8 cellular contexts compared by ENCODE assay signal in genomic region chr6:158654960-158655485, GRCh38. TPM values are rescaled to one million over a fixed set of nuclear protein-coding genes. Genes with fewer than 3 reads are reported as not detected.
A peak's percentile ranks its signal among the peaks of the same experiment; 100 is the strongest.
DNase-seq lines count a peak whose midpoint lies in the region; ATAC-seq and TF ChIP-seq lines count a peak whose summit lies in the region.

No MANE protein-coding gene starts in this region.

- no peaks in the 10 kb centered on the region for H3K36me3 ChIP-seq in lower lobe of right lung

- peak overlapping the region; percentile 75 for H3K27ac ChIP-seq in lower lobe of right lung

- no peaks in the 10 kb centered on the region for H3K27me3 ChIP-seq in lower lobe of right lung (ENCODE audit: low read depth)

- in situ Hi-C loops in GM13976 (cut with MboI; ENCODE audit: low sequenced_read_pairs, unreplicated experiment): no loop called here

- peaks cover 41% of the 10 kb centered on the region for H3K4me1 ChIP-seq in lower lobe of right lung

- ATAC-seq in lower lobe of right lung (peak; percentile 47 to 69), HG03196 (IDR thresholded peaks at IDR 0.05; ENCODE audit: unreplicated experiment) (no peak)

- intact Hi-C loops in lower lobe of right lung (cut with DNase I): no loop called here

- no peaks in the 10 kb centered on the region for H3K9me3 ChIP-seq in lower lobe of right lung

- H3K4me3 ChIP-seq in lower lobe of right lung: no peak overlapping the region

- no peak for TF ChIP-seq CTCF in lower lobe of right lung (IDR thresholded peaks at IDR 0.05)
- no peak for TF ChIP-seq CTCF in GM13976 (IDR thresholded peaks at IDR 0.05; ENCODE audit: borderline replicate concordance, control extremely low read depth, extremely low read depth, insufficient read depth, missing control alignments)

- DNase-seq in AG08395 (ENCODE audit: low spot score) (peak; percentile 67), LHCN-M2 (ENCODE audit: low read depth) (peak; percentile 74), amniotic epithelial cell (ENCODE audit: low read depth) (peak; percentile 77), lower lobe of right lung (no peak), SW480 (ENCODE audit: low spot score) (no peak), NCI-H1048 (lab: John Stamatoyannopoulos, UW) (no peak), GM13976 (ENCODE audit: low spot score) (no peak)

RNA-seq across cellular contexts. Expression of gene SYTL3, which starts 5.2 kb away (rescaled TPM):
- total RNA-seq in LHCN-M2 (2014; rRNA removed): 9.5 and 13.8 TPM in 2 replicates
- polyA plus RNA-seq in LHCN-M2 (2012): 4.8 TPM
- total RNA-seq in lower lobe of right lung: 13.9 TPM

RNA-seq across cellular contexts. Expression of gene DYNLT1, which starts 10.5 kb away (rescaled TPM):
- total RNA-seq in LHCN-M2 (2014; rRNA removed) (90.4 and 99.8 TPM in 2 replicates), lower lobe of right lung (101 TPM)
- 332 TPM for polyA plus RNA-seq in LHCN-M2 (2012)

Comparison
In these comparisons a context has a peak if more than half of its experiments do, and no peak if none do; other contexts are left out.
1. DNase-seq: peak in AG08395 (single experiment), LHCN-M2 (single experiment) and amniotic epithelial cell (single experiment); none in lower lobe of right lung (single experiment), SW480 (single experiment), NCI-H1048 (single experiment) and GM13976 (single experiment).